In genomic region chr6:107116328-107116892, GRCh38 we compare ENCODE assay signal across 8 cellular contexts. TPM values are rescaled to one million over a fixed set of nuclear protein-coding genes. Genes with fewer than 3 reads are reported as not detected.
DNase-seq lines count a peak whose midpoint lies in the region; ATAC-seq, FAIRE-seq and TF ChIP-seq lines count a peak whose summit lies in the region.

No MANE protein-coding gene starts in this region.

- H3K36me3 ChIP-seq in NT2/D1 (ENCODE audit: insufficient read depth, insufficient read length, low read length), result peaks cover 2% of the 10 kb centered on the region
- H3K36me3 ChIP-seq in astrocyte (ENCODE audit: insufficient read depth, low read length), result no peaks in the 10 kb centered on the region

- H4K20me1 ChIP-seq in astrocyte (ENCODE audit: insufficient read depth, low read length), result peaks cover 11% of the 10 kb centered on the region

- H2AFZ ChIP-seq in astrocyte (ENCODE audit: low read depth, low read length), result peak overlapping the region; percentile 77

- H3K9ac ChIP-seq in NT2/D1 (ENCODE audit: insufficient read length, low read depth) (peak overlapping the region; percentile 96), astrocyte (ENCODE audit: low read length) (peak overlapping the region; percentile 70)

- in situ Hi-C loops in Caki2 (cut with HindIII; ENCODE audit: low pct_unique_long_range_greater_than_20kb, low sequenced_read_pairs), result no loop called here

- peak overlapping the region; percentile 71 for H3K4me3 ChIP-seq in NT2/D1 (ENCODE audit: insufficient read length, low read depth)
- peak overlapping the region; percentile 76 for H3K4me3 ChIP-seq in astrocyte (ENCODE audit: insufficient read depth, low read depth, low read length)

- no peaks in the 10 kb centered on the region for H3K79me2 ChIP-seq in astrocyte (ENCODE audit: insufficient read depth, low read length)

- H3K27ac Mint-ChIP-seq in astrocyte (ENCODE audit: unreplicated experiment), result no peak overlapping the region

- ATAC-seq in HG03378 (IDR thresholded peaks at IDR 0.05; ENCODE audit: unreplicated experiment), result peak; percentile 38

- DNase-seq in Caki2 (ENCODE audit: low read depth), result peak; percentile 27
- DNase-seq in NT2/D1 (ENCODE audit: low read depth, low spot score), result peak; percentile 94
- no peak for DNase-seq in astrocyte (ENCODE audit: low read depth)
- peak; percentile 49 for DNase-seq in iPS-NIHi11 (ENCODE audit: low spot score)
- DNase-seq in stimulated activated CD4-positive, alpha-beta T cell treated with anti-CD3 and anti-CD28 coated beads, Interleukin-1b, Interleukin-23, amount 100 ng/mL, for 48 hours, result peak; percentile 25
- DNase-seq in dedifferentiated amniotic fluid mesenchymal stem cell (ENCODE audit: extremely low spot score), result no peak
- no peak for DNase-seq in effector CD4-positive, alpha-beta T cell

- no peaks in the 10 kb centered on the region for H3K9me3 ChIP-seq in NT2/D1 (ENCODE audit: insufficient read depth, low read length)
- no peaks in the 10 kb centered on the region for H3K9me3 ChIP-seq in astrocyte (ENCODE audit: insufficient read depth, low read depth, low read length)

- peak overlapping the region; percentile 84 for H3K4me3 Mint-ChIP-seq in astrocyte (ENCODE audit: unreplicated experiment)

- H3K9me3 Mint-ChIP-seq in astrocyte (ENCODE audit: unreplicated experiment), result no peaks in the 10 kb centered on the region

- TF ChIP-seq CTCF in astrocyte (IDR thresholded peaks at IDR 0.05; ENCODE audit: insufficient read depth, low read depth, low read length), result no peak

- no peak overlapping the region for H3K27ac ChIP-seq in astrocyte (ENCODE audit: low read depth, low read length)

- no peaks in the 10 kb centered on the region for H3K36me3 Mint-ChIP-seq in astrocyte (ENCODE audit: low read depth, unreplicated experiment)

- no peak for FAIRE-seq in astrocyte (lab: Jason Lieb, UNC)

- H3K4me1 ChIP-seq in NT2/D1 (ENCODE audit: insufficient read depth, insufficient read length) (peaks cover 3% of the 10 kb centered on the region), astrocyte (ENCODE audit: insufficient read depth, low read length) (peaks cover 10% of the 10 kb centered on the region)

- H3K27me3 ChIP-seq in NT2/D1 (ENCODE audit: insufficient read depth, insufficient read length), result no peaks in the 10 kb centered on the region
- H3K27me3 ChIP-seq in astrocyte (ENCODE audit: insufficient read depth, low read length), result peaks cover 10% of the 10 kb centered on the region

- peaks cover 3% of the 10 kb centered on the region for H3K27me3 Mint-ChIP-seq in astrocyte (ENCODE audit: low read depth, unreplicated experiment)

- H3K4me1 Mint-ChIP-seq in astrocyte (ENCODE audit: low read depth, unreplicated experiment), result peaks cover 2% of the 10 kb centered on the region

- H3K4me2 ChIP-seq in astrocyte (ENCODE audit: low read length), result peak overlapping the region; percentile 86

RNA-seq across cellular contexts. Expression of gene BEND3, which starts 1.1 kb away (rescaled TPM):
- total RNA-seq in Caki2 (2014; rRNA removed; shearing (Covaris generic); ENCODE audit: low replicate concordance), result 2.3 and 2.6 TPM in 2 replicates
- total RNA-seq in astrocyte, result 3.7 and 4.4 TPM in 2 replicates

Comparison
In these comparisons a context has a peak if more than half of its experiments do, and no peak if none do; other contexts are left out.
1. DNase-seq: peak in Caki2 (single experiment), NT2/D1 (single experiment), iPS-NIHi11 (single experiment) and stimulated activated CD4-positive, alpha-beta T cell treated with anti-CD3 and anti-CD28 coated beads, Interleukin-1b, Interleukin-23, amount 100 ng/mL, for 48 hours (single experiment); none in astrocyte (single experiment), dedifferentiated amniotic fluid mesenchymal stem cell (single experiment) and effector CD4-positive, alpha-beta T cell (single experiment).